8 cellular contexts compared by ENCODE assay signal in genomic region chr20:38434770-38435554, GRCh38. TPM values are rescaled to one million over a fixed set of nuclear protein-coding genes. Genes with fewer than 3 reads are reported as not detected.
A peak's percentile ranks its signal among the peaks of the same experiment; 100 is the strongest.
DNase-seq lines count a peak whose midpoint lies in the region; ATAC-seq and TF ChIP-seq lines count a peak whose summit lies in the region.

Gene SNHG17, minus strand, starts transcription at chr20:38435328.

- TF ChIP-seq CTCF in GM10248 (IDR thresholded peaks at IDR 0.05; ENCODE audit: control extremely low read depth, extremely low read depth, low read depth, missing control alignments), result peak; percentile 99
- TF ChIP-seq CTCF in ascending aorta (IDR thresholded peaks at IDR 0.05), result peak; percentile 99 to 100 (median 100)

- 1% methylated on average over 65 of the region's 65 CpGs for WGBS in aorta, 2 donors

- no peaks in the 10 kb centered on the region for H3K9me3 Mint-ChIP-seq in T-helper 2 cell treated with Interferon-gamma antibody and Interleukin-4, amounts not matched to agents 5 μg/mL and 100 μg/mL, for 36 hours

- H3K4me1 ChIP-seq in ascending aorta (no peaks in the 10 kb centered on the region), rectal smooth muscle tissue (ENCODE audit: control insufficient read depth, insufficient read depth, low read length) (no peaks in the 10 kb centered on the region), aorta (ENCODE audit: control insufficient read depth in 1 of 2, insufficient read depth in 2 of 2, low read length in 2 of 2) (no peaks in the 10 kb centered on the region)

- ATAC-seq in HG02798 (IDR thresholded peaks at IDR 0.05; ENCODE audit: poor library complexity, unreplicated experiment), result peak; percentile 78
- peak; percentile 95 for ATAC-seq in aorta (ENCODE audit: low FRiP score)

- H3K4me3 ChIP-seq in ascending aorta, result peak within 1 kb of the TSS; percentile 61 to 74
- H3K4me3 ChIP-seq in rectal smooth muscle tissue (ENCODE audit: low read length), result peak within 1 kb of the TSS; percentile 75
- peak within 1 kb of the TSS; percentile 44 to 75 for H3K4me3 ChIP-seq in aorta (ENCODE audit: low read length in 2 of 2)

- peak within 1 kb of the TSS; percentile 50 for H3K9ac ChIP-seq in rectal smooth muscle tissue (ENCODE audit: low read length)

- peak within 1 kb of the TSS; percentile 95 for H3K4me3 Mint-ChIP-seq in T-helper 2 cell treated with Interferon-gamma antibody and Interleukin-4, amounts not matched to agents 5 μg/mL and 100 μg/mL, for 36 hours

- H3K27me3 ChIP-seq in ascending aorta (no peaks in the 10 kb centered on the region), rectal smooth muscle tissue (ENCODE audit: control insufficient read depth, insufficient read depth, low read length) (no peaks in the 10 kb centered on the region), aorta (ENCODE audit: control insufficient read depth in 1 of 2, insufficient read depth in 2 of 2, low read length in 1 of 2) (no peaks in the 10 kb centered on the region)

- peak; percentile 92 for DNase-seq in GM10248 (ENCODE audit: extremely low spot score)
- DNase-seq in NCI-H1930 (lab: John Stamatoyannopoulos, UW), result peak; percentile 87 to 98
- DNase-seq in T-helper 2 cell treated with Interferon-gamma antibody and Interleukin-4, amounts not matched to agents 5 μg/mL and 100 μg/mL, for 36 hours (ENCODE audit: low spot score), result peak; percentile 89
- peak; percentile 41 to 95 for DNase-seq in ascending aorta (ENCODE audit: low spot score in 2 of 2)
- peak; percentile 76 for DNase-seq in hepatic stellate cell (ENCODE audit: low spot score)
- peak; percentile 94 to 96 for DNase-seq in aorta

- CTCF ChIA-PET in GM10248 (lab: Yijun Ruan, JAX), result interaction anchor here (0.6 to 6.8 kb wide), 13 partner anchors 10 to 448 kb away, joined by 3 to 192 read pairs (median 4); partner anchors contain the start of gene RALGAPB

- intact Hi-C loops in ascending aorta (cut with DNase I), result loop anchor here (1.0 to 10.0 kb wide), 3 partner anchors 11 to 400 kb away; partner anchors contain the start of genes RALGAPB, RPRD1B and TTI1
- intact Hi-C loops in aorta (cut with DNase I), result loop anchor here (1.0 to 10.0 kb wide), 2 partner anchors 11 to 400 kb away; partner anchors contain the start of genes RPRD1B (in 1 of the 2) and TTI1 (in 1 of the 2)

- H3K27ac ChIP-seq in ascending aorta, result peak within 1 kb of the TSS; percentile 72 to 87
- H3K27ac ChIP-seq in rectal smooth muscle tissue (ENCODE audit: low read depth, low read length), result peak within 1 kb of the TSS; percentile 68
- peak within 1 kb of the TSS; percentile 49 to 54 for H3K27ac ChIP-seq in aorta (ENCODE audit: low read depth in 1 of 2, low read length in 2 of 2)

- peaks cover 9% of the 10 kb centered on the region for H3K27me3 Mint-ChIP-seq in T-helper 2 cell treated with Interferon-gamma antibody and Interleukin-4, amounts not matched to agents 5 μg/mL and 100 μg/mL, for 36 hours (ENCODE audit: low read depth)

- H3K4me1 Mint-ChIP-seq in T-helper 2 cell treated with Interferon-gamma antibody and Interleukin-4, amounts not matched to agents 5 μg/mL and 100 μg/mL, for 36 hours (ENCODE audit: low read depth), result peaks cover 24% of the 10 kb centered on the region

- H3K36me3 ChIP-seq in ascending aorta (peaks cover 30 to 35% of the 10 kb centered on the region in 2 donors), rectal smooth muscle tissue (ENCODE audit: control insufficient read depth, insufficient read depth, low read length) (peaks cover 16% of the 10 kb centered on the region), aorta (ENCODE audit: control insufficient read depth in 1 of 2, insufficient read depth in 2 of 2, low read length in 1 of 2) (peaks cover 0 to 5% of the 10 kb centered on the region in 2 donors)

- POLR2A ChIA-PET in GM10248 (lab: Yijun Ruan, JAX), result interaction anchor here (0.5 to 2.9 kb wide), 10 partner anchors 9 to 149 kb away, joined by 3 to 44 read pairs (median 4); partner anchors contain the start of gene RALGAPB

- H3K27ac Mint-ChIP-seq in T-helper 2 cell treated with Interferon-gamma antibody and Interleukin-4, amounts not matched to agents 5 μg/mL and 100 μg/mL, for 36 hours, result peak within 1 kb of the TSS; percentile 93

- H3K36me3 Mint-ChIP-seq in T-helper 2 cell treated with Interferon-gamma antibody and Interleukin-4, amounts not matched to agents 5 μg/mL and 100 μg/mL, for 36 hours (ENCODE audit: low read depth), result peaks cover 39% of the 10 kb centered on the region

- H3K9me3 ChIP-seq in ascending aorta, result no peaks in the 10 kb centered on the region
- no peaks in the 10 kb centered on the region for H3K9me3 ChIP-seq in aorta (ENCODE audit: control insufficient read depth, low read length)

RNA-seq across cellular contexts. Expression of gene SNHG17, which starts in this region (rescaled TPM):
- total RNA-seq in ascending aorta (129 TPM), aorta (10 to 100 TPM; 30.4 to 46.2 TPM)
- polyA plus RNA-seq in aorta, result 10 to 100 TPM; 17.7 to 32.0 TPM

Comparison
In these comparisons a context has a peak if more than half of its experiments do, and no peak if none do; other contexts are left out.
1. Peak in every context shown above with its lines: DNase-seq, ATAC-seq, H3K4me3 ChIP-seq and H3K27ac ChIP-seq.